16 cellular contexts compared by ENCODE assay signal in genomic region chr18:58780045-58780444, GRCh38.
DNase-seq lines count a peak whose midpoint lies in the region; ATAC-seq and TF ChIP-seq lines count a peak whose summit lies in the region.
"Had no signal": no experiment of that assay in that cellular context is flagged by ENCODE, and none has a peak within 500 bp of the region (broad histone marks: within the 10 kb centered on the region; RNA-seq: fewer than 3 reads in every experiment).

No MANE protein-coding gene starts in this region.

- H3K4me2 ChIP-seq in HCT116 (ENCODE audit: low read length): peak overlapping the region; percentile 68

- CTCF ChIA-PET in HCT116 (lab: Charles Lee): interaction anchor here (1.0 to 5.8 kb wide), 3 partner anchors 16 to 291 kb away, joined by 3 to 31 read pairs (median 4); no protein-coding TSS in a partner anchor

- peaks cover 11% of the 10 kb centered on the region; the same call in 1 of the 2 replicates for H3K79me2 ChIP-seq in HCT116 (ENCODE audit: insufficient read depth, low read length)

- H3K9me2 ChIP-seq in HCT116 (ENCODE audit: insufficient read depth): no peaks in the 10 kb centered on the region

- H3K4me3 Mint-ChIP-seq in glutamatergic neuron (ENCODE audit: unreplicated experiment): no peak overlapping the region
- H3K4me3 Mint-ChIP-seq: CD4-positive, alpha-beta memory T cell had no signal

- H3K4me1 ChIP-seq in HCT116 (ENCODE audit: control insufficient read depth in 1 of 2, insufficient read depth in 2 of 2, low read length in 2 of 2) (peaks cover 5 to 15% of the 10 kb centered on the region in 2 experiments), testis (no peaks in the 10 kb centered on the region)

- H3K27me3 ChIP-seq in HCT116 (ENCODE audit: insufficient read depth, low read length) (peaks cover 19% of the 10 kb centered on the region), testis (no peaks in the 10 kb centered on the region)

- peak overlapping the region; percentile 44 for H3K27ac Mint-ChIP-seq in glutamatergic neuron (ENCODE audit: unreplicated experiment)
- H3K27ac Mint-ChIP-seq: CD4-positive, alpha-beta memory T cell had no signal

- no peaks in the 10 kb centered on the region for H3K36me3 Mint-ChIP-seq in glutamatergic neuron (ENCODE audit: unreplicated experiment)
- H3K36me3 Mint-ChIP-seq: CD4-positive, alpha-beta memory T cell had no signal

- H3K9me3 Mint-ChIP-seq in glutamatergic neuron (ENCODE audit: unreplicated experiment): peaks cover 2% of the 10 kb centered on the region
- H3K9me3 Mint-ChIP-seq: CD4-positive, alpha-beta memory T cell had no signal

- 67 to 76% methylated on average over 10 of the region's 10 CpGs for WGBS in testis, 2 donors

- RAD21 ChIA-PET in HCT116 (lab: Charles Lee; ENCODE audit: low non-redundant PET in 1 of 2, low total read pairs in 2 of 2, uncharacterized antibody in 2 of 2, unreplicated experiment in 2 of 2): no interaction called here

- peak overlapping the region; percentile 54 for H3K9ac ChIP-seq in HCT116 (ENCODE audit: low read length)
- peak overlapping the region; percentile 68 for H3K9ac ChIP-seq in SK-N-MC (ENCODE audit: insufficient read length)

- H3K4me1 Mint-ChIP-seq in glutamatergic neuron (ENCODE audit: low read depth, unreplicated experiment): peaks cover 12% of the 10 kb centered on the region

- DNase-seq in HCT116 (ENCODE audit: low read depth, low spot score) (peak; percentile 49), SK-N-MC (ENCODE audit: low read depth, low spot score) (no peak), glutamatergic neuron (no peak), testis (peak; percentile 44), NCI-H2081 (lab: John Stamatoyannopoulos, UW) (no peak), RPMI8226 (no peak), C1 segment of cervical spinal cord (lab: John Stamatoyannopoulos, UW) (no peak)
- DNase-seq: ACHN; CD4-positive, alpha-beta memory T cell; COR-L47; DMS53; KBM-7; NCI-H2029; NCI-H446 treated with DMSO at 0.1 percent for 48 hours; NCI-H526 treated with DMSO at 0.1 percent for 48 hours had no signal

- H4K20me1 ChIP-seq in HCT116 (ENCODE audit: insufficient read depth): no peaks in the 10 kb centered on the region

- TF ChIP-seq POLR2A in HCT116 (IDR thresholded peaks at IDR 0.05; ENCODE audit: borderline replicate concordance, extremely low read depth, insufficient read depth, insufficient read length) (no peak), testis (IDR thresholded peaks at IDR 0.05) (no peak)

- no TSS peak for BruUV-seq in HCT116 (replicated peaks; lab: Mats Ljungman, UMichigan)

- POLR2A ChIA-PET in HCT116 (lab: Charles Lee): no interaction called here

- H3K4me3 ChIP-seq in HCT116 (replicated peaks in 1 of 2; ENCODE audit: low read depth in 1 of 2, low read length in 2 of 2) (peak overlapping the region; percentile 59 to 65), SK-N-MC (peak overlapping the region; percentile 74), testis (peak overlapping the region; percentile 6 to 13)

- ATAC-seq in HCT116: peak; percentile 48
- ATAC-seq: SK-N-SH treated with all-trans-retinoic acid at 6 μM for 48 hours had no signal

- H3K36me3 ChIP-seq in HCT116 (ENCODE audit: control insufficient read depth in 1 of 2, insufficient read depth in 2 of 2, low read length in 2 of 2) (no peaks in the 10 kb centered on the region; a peak in 1 of 4 replicates), SK-N-MC (ENCODE audit: insufficient read depth, low read length) (no peaks in the 10 kb centered on the region; the same call in 1 of the 2 replicates), testis (ENCODE audit: low read depth, missing control alignments) (no peaks in the 10 kb centered on the region)

- no peak for TF ChIP-seq CTCF in HCT116 (IDR thresholded peaks at IDR 0.05 in 2 of 3, conservative IDR thresholded peaks at IDR 0.05 in 1 of 3; ENCODE audit: borderline replicate concordance in 1 of 3, insufficient read depth in 1 of 3, low read depth in 2 of 3, low read length in 2 of 3)
- no peak for TF ChIP-seq CTCF in glutamatergic neuron (IDR thresholded peaks at IDR 0.05; ENCODE audit: partially characterized antibody, unreplicated experiment)
- TF ChIP-seq CTCF in testis (IDR thresholded peaks at IDR 0.05): no peak

- peaks cover 1% of the 10 kb centered on the region for H3K27me3 Mint-ChIP-seq in glutamatergic neuron (ENCODE audit: unreplicated experiment)

- H2AFZ ChIP-seq in HCT116 (ENCODE audit: low read depth, low read length, poor library complexity, severe bottlenecking): peak overlapping the region; percentile 72

- H3K9me3 ChIP-seq in HCT116 (ENCODE audit: control insufficient read depth in 1 of 2, insufficient read depth in 1 of 2, low read depth in 1 of 2, low read length in 2 of 2) (no peaks in the 10 kb centered on the region), SK-N-MC (ENCODE audit: low read depth, low read length) (no peaks in the 10 kb centered on the region), testis (no peaks in the 10 kb centered on the region)

- TF ChIP-seq RAD21 in HCT116 (IDR thresholded peaks at IDR 0.05; ENCODE audit: low read depth): no peak

- H3K27ac ChIP-seq in HCT116 (ENCODE audit: low read depth, low read length) (no peak overlapping the region), SK-N-MC (peak overlapping the region; percentile 79), testis (no peak overlapping the region)

- intact Hi-C loops in HCT116 (cut with micrococcal nuclease): no loop called here
- intact Hi-C loops in testis (cut with DNase I; ENCODE audit: low total_unique reads): loop anchor here (5.0 kb wide), 1 partner anchor 272 kb away; no protein-coding TSS in a partner anchor

TF ChIP-seq in HCT116, 20 proteins besides CTCF, POLR2A, EP300 and RAD21 (continues in another document):
- no peak for TF ChIP-seq ZNF274 (IDR thresholded peaks at IDR 0.05; ENCODE audit: low read depth, low read length)
- no peak for TF ChIP-seq SP1 (IDR thresholded peaks at IDR 0.05; ENCODE audit: low read depth)
- TF ChIP-seq CBX3 (IDR thresholded peaks at IDR 0.05; ENCODE audit: low read depth): 0 out of 2 replicates have a peak, but pooled peaks have one; percentile 58
- no peak for TF ChIP-seq CEBPB (IDR thresholded peaks at IDR 0.05; ENCODE audit: low read depth)
- TF ChIP-seq EGR1 (IDR thresholded peaks at IDR 0.05; ENCODE audit: low read depth): no peak
- no peak for TF ChIP-seq EZH2phosphoT487 (IDR thresholded peaks at IDR 0.05; ENCODE audit: borderline replicate concordance)
- no peak for TF ChIP-seq FOSL1 (IDR thresholded peaks at IDR 0.05; ENCODE audit: low read depth)
- no peak for TF ChIP-seq SRF (IDR thresholded peaks at IDR 0.05; ENCODE audit: low read depth)
- no peak for TF ChIP-seq TCF7L2 (IDR thresholded peaks at IDR 0.05; ENCODE audit: borderline replicate concordance, extremely low read depth, insufficient read depth, insufficient read length)
- TF ChIP-seq JUND (IDR thresholded peaks at IDR 0.05): no peak
- peak; percentile 66 for TF ChIP-seq POLR2AphosphoS5 (IDR thresholded peaks at IDR 0.05; ENCODE audit: low read depth, low read length)
- TF ChIP-seq REST (IDR thresholded peaks at IDR 0.05; ENCODE audit: low read depth): no peak
- TF ChIP-seq MAX (IDR thresholded peaks at IDR 0.05): peak; percentile 41; the same call in 1 of the 2 replicates
- TF ChIP-seq SIN3A (IDR thresholded peaks at IDR 0.05; ENCODE audit: low read depth): 0 out of 2 replicates have a peak, but pooled peaks have one; percentile 55
- TF ChIP-seq YY1 (IDR thresholded peaks at IDR 0.05; ENCODE audit: extremely low read depth, insufficient replicate concordance, low read depth, low read length): no peak
- peak; percentile 90 for TF ChIP-seq ZBTB33 (IDR thresholded peaks at IDR 0.05; ENCODE audit: extremely low read depth, insufficient replicate concordance, low read length)

Comparison
In these comparisons a context has a peak if more than half of its experiments do, and no peak if none do; other contexts are left out.
1. DNase-seq: peak in HCT116 (single experiment) and testis (single experiment); none in SK-N-MC (single experiment), glutamatergic neuron (single experiment), NCI-H2081 (0 of 2), RPMI8226 (single experiment) and C1 segment of cervical spinal cord (0 of 14).
2. H3K4me3 ChIP-seq: peak in every context shown above with its lines; median percentile 74 in SK-N-MC; 62 in HCT116; 10 in testis.